Comparison of ENCODE assay signal across 24 cellular contexts in genomic region chr6:136635615-136636014, GRCh38.
"Had no signal": no experiment of that assay in that cellular context is flagged by ENCODE, and none has a peak within 500 bp of the region (broad histone marks: within the 10 kb centered on the region; RNA-seq: fewer than 3 reads in every experiment).

No MANE protein-coding gene starts in this region.

- H3K27ac Mint-ChIP-seq: dendritic cell treated with granulocyte-macrophage colony-stimulating factor and Interleukin-4, amounts not matched to agents 40 ng/mL and 50 ng/mL, for 4 days; effector memory CD8-positive, alpha-beta T cell had no signal

- ATAC-seq: effector memory CD8-positive, alpha-beta T cell; esophagus mucosa; foreskin keratinocyte; gastrocnemius medialis; gastroesophageal sphincter; heart left ventricle had no signal

- H3K4me1 ChIP-seq: colonic mucosa, esophagus squamous epithelium, foreskin keratinocyte, gastrocnemius medialis, gastroesophageal sphincter, heart left ventricle had no signal

- H3K27me3 Mint-ChIP-seq: dendritic cell treated with granulocyte-macrophage colony-stimulating factor and Interleukin-4, amounts not matched to agents 40 ng/mL and 50 ng/mL, for 4 days; effector memory CD8-positive, alpha-beta T cell had no signal

- H3K4me3 Mint-ChIP-seq: dendritic cell treated with granulocyte-macrophage colony-stimulating factor and Interleukin-4, amounts not matched to agents 40 ng/mL and 50 ng/mL, for 4 days; effector memory CD8-positive, alpha-beta T cell; endodermal cell had no signal

- DNase-seq: colonic mucosa; cortex of kidney; dermis blood vessel endothelial cell; dorsolateral prefrontal cortex; effector CD4-positive, alpha-beta T cell; effector CD8-positive, alpha-beta T cell; effector memory CD4-positive, alpha-beta T cell; effector memory CD8-positive, alpha-beta T cell; endodermal cell; erythroblast; esophagus squamous epithelium; foreskin fibroblast; foreskin keratinocyte; foreskin melanocyte; gastrocnemius medialis; glutamatergic neuron; head of caudate nucleus; heart left ventricle had no signal

- H3K9me3 ChIP-seq: colonic mucosa, esophagus muscularis mucosa, esophagus squamous epithelium, gastrocnemius medialis, gastroesophageal sphincter, heart left ventricle had no signal

- H3K4me3 ChIP-seq: colonic mucosa, coronary artery, dorsolateral prefrontal cortex, esophagus muscularis mucosa, esophagus squamous epithelium, gastrocnemius medialis, gastroesophageal sphincter, heart left ventricle had no signal

- H3K27ac ChIP-seq: colonic mucosa, coronary artery, dorsolateral prefrontal cortex, epithelial cell of prostate, esophagus muscularis mucosa, esophagus squamous epithelium, foreskin keratinocyte, gastrocnemius medialis, gastroesophageal sphincter, heart left ventricle had no signal

- H3K27me3 ChIP-seq: colonic mucosa, dorsolateral prefrontal cortex, esophagus muscularis mucosa, esophagus squamous epithelium, foreskin keratinocyte, gastrocnemius medialis, gastroesophageal sphincter, heart left ventricle had no signal
